ENCODE assay signal across 21 cellular contexts in the genomic region with DNA sequence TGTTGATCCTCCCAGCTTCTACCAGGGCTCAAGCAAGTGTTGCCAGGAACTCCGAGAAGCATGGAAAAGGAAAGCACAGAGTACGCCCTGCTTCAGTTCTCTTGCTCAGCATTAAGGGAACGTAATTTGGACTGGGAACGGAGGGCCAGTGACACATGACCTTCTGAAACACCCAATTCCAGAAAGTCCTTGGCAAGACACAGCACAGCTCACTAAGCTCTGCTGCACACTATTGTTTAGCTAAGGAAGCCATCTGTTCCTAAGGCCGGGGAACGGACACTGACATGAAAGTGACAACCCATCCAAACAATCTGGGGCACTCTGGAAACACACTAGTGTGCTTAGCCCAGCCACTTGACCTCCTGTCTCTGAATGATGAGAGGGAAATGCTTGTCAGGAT. TPM values are rescaled to one million over a fixed set of nuclear protein-coding genes. Genes with fewer than 3 reads are reported as not detected.
A peak's percentile ranks its signal among the peaks of the same experiment; 100 is the strongest.
DNase-seq lines count a peak whose midpoint lies in the region; ATAC-seq, FAIRE-seq and TF ChIP-seq lines count a peak whose summit lies in the region.
"Had no signal": no experiment of that assay in that cellular context is flagged by ENCODE, and none has a peak within 500 bp of the region (broad histone marks: within the 10 kb centered on the region; RNA-seq: fewer than 3 reads in every experiment).

No MANE protein-coding gene starts in this region.

- H3K36me3 ChIP-seq in esophagus squamous epithelium = no peaks in the 10 kb centered on the region
- no peaks in the 10 kb centered on the region for H3K36me3 ChIP-seq in stomach
- H3K36me3 ChIP-seq: ascending aorta, prostate gland had no signal

- intact Hi-C loops in esophagus squamous epithelium (cut with DNase I) (no loop called here), lower leg skin (cut with DNase I; ENCODE audit: low total_unique reads) (no loop called here), stomach (cut with DNase I; ENCODE audit: low total_unique reads) (no loop called here)

- TF ChIP-seq POLR2A in esophagus squamous epithelium (IDR thresholded peaks at IDR 0.05) = no peak
- TF ChIP-seq POLR2A in lower leg skin (IDR thresholded peaks at IDR 0.05) = no peak
- TF ChIP-seq POLR2A in stomach (IDR thresholded peaks at IDR 0.05) = no peak

- no peak for FAIRE-seq in frontal cortex (lab: Jason Lieb, UNC)
- FAIRE-seq: colon, H54 had no signal

- no peak for ATAC-seq in GM18907 (IDR thresholded peaks at IDR 0.05; ENCODE audit: unreplicated experiment)
- no peak for ATAC-seq in GM21825 (IDR thresholded peaks at IDR 0.05; ENCODE audit: unreplicated experiment)
- ATAC-seq: natural killer cell treated with Interleukin-12 subunit alpha and Interleukin-12 subunit beta and Interleukin-15 and Interleukin-18, amount 100 ng/mL, for 72 hours had no signal

- H3K9me3 ChIP-seq in esophagus squamous epithelium = no peaks in the 10 kb centered on the region
- no peaks in the 10 kb centered on the region for H3K9me3 ChIP-seq in stomach
- H3K9me3 ChIP-seq: ascending aorta, prostate gland had no signal

- TF ChIP-seq CTCF in esophagus squamous epithelium (IDR thresholded peaks at IDR 0.05) (no peak), lower leg skin (IDR thresholded peaks at IDR 0.05) (no peak), stomach (IDR thresholded peaks at IDR 0.05) (no peak)

- H3K4me3 ChIP-seq in esophagus squamous epithelium (no peak overlapping the region), lower leg skin (ENCODE audit: low read depth, poor library complexity, severe bottlenecking) (no peak overlapping the region), stomach (no peak overlapping the region)
- H3K4me3 ChIP-seq: ascending aorta, prostate gland had no signal

- TF ChIP-seq EP300 in stomach (IDR thresholded peaks at IDR 0.05) = peak; percentile 18

- H3K4me1 ChIP-seq in esophagus squamous epithelium (peaks cover 0 to 45% (median 16%) of the 10 kb centered on the region in 3 donors), stomach (peaks cover 0 to 31% (median 10%) of the 10 kb centered on the region in 4 donors)
- H3K4me1 ChIP-seq: ascending aorta, prostate gland had no signal

- DNase-seq in RPMI8226 (peak; percentile 8), esophagus squamous epithelium (lab: John Stamatoyannopoulos, UW) (no peak), lower leg skin (ENCODE audit: low spot score in 2 of 2) (peak; percentile 67 to 78), stomach (no peak), NCI-H345 (lab: John Stamatoyannopoulos, UW) (no peak), frontal cortex (ENCODE audit: low spot score in 2 of 2) (no peak)
- DNase-seq: activated naive CD4-positive, alpha-beta T cell treated with anti-CD3 and anti-CD28 coated beads for 36 hours; CD4-positive, alpha-beta memory T cell; NCI-H187 treated with DMSO at 0.1 percent for 48 hours; SHP77; T-helper 1 cell; trophoblast cell had no signal

- H3K27ac ChIP-seq in esophagus squamous epithelium = peak overlapping the region; percentile 9 to 87 (median 66)
- H3K27ac ChIP-seq in stomach = peak overlapping the region in 4 of 5 donors; percentile 52 to 79 (median 66)
- H3K27ac ChIP-seq: HL-60, prostate gland, VCaP had no signal

- peaks cover 0 to 15% (median 0%) of the 10 kb centered on the region in 4 donors for H3K27me3 ChIP-seq in esophagus squamous epithelium
- no peaks in the 10 kb centered on the region for H3K27me3 ChIP-seq in stomach
- H3K27me3 ChIP-seq: ascending aorta had no signal

- 67 to 79% methylated on average over 4 to 6 of the region's 6 CpGs for WGBS in esophagus squamous epithelium, 2 donors
- WGBS in lower leg skin, 2 donors = 51 to 67% methylated on average over 6 of the region's 6 CpGs
- WGBS in stomach, 5 donors = 61 to 75% (median 74%) methylated on average over 4 to 6 of the region's 6 CpGs

RNA-seq across cellular contexts. Expression of a gene that starts 56.9 kb away (rescaled TPM):
- 10 to 100 TPM; 21.3 to 43.0 (median 38.0) TPM for total RNA-seq in esophagus squamous epithelium
- total RNA-seq in lower leg skin = 10 to 100 TPM; 29.2 to 40.2 (median 35.1) TPM
- total RNA-seq in stomach = 10 to 100 TPM in 1 of 5 donors, 1 to 10 TPM in 4; 2.3 to 17.6 (median 9.0) TPM
- 10 to 100 TPM; 22.1 to 24.8 (median 22.2) TPM for polyA plus RNA-seq in stomach
- total RNA-seq in frontal cortex = 20.4 TPM

Comparison
In these comparisons a context has a peak if more than half of its experiments do, and no peak if none do; other contexts are left out.
1. DNase-seq: peak in RPMI8226 (single experiment) and lower leg skin (2 of 2); none in esophagus squamous epithelium (single experiment), stomach (single experiment), NCI-H345 (single experiment) and frontal cortex (0 of 2).